In genomic region chr2:37657471-37657870, GRCh38 we compare ENCODE assay signal across 1 cellular context.
TF ChIP-seq lines count a peak whose summit lies in the region.

No MANE protein-coding gene starts in this region.

TF ChIP-seq in H1, 55 proteins besides CTCF, POLR2A, EP300 and RAD21:
- TF ChIP-seq TCF12 (IDR thresholded peaks at IDR 0.05; ENCODE audit: low read depth, low read length), result no peak
- 0 out of 2 replicates have a peak, but pooled peaks have one; percentile 3 for TF ChIP-seq TAF1 (IDR thresholded peaks at IDR 0.05; ENCODE audit: low read depth, low read length)
- TF ChIP-seq TAF7 (optimal IDR thresholded peaks at IDR 0.05; ENCODE audit: borderline replicate concordance, low read depth, low read length), result no peak
- TF ChIP-seq CREB1 (IDR thresholded peaks at IDR 0.05), result no peak
